10 cellular contexts compared by ENCODE assay signal in the genomic region with DNA sequence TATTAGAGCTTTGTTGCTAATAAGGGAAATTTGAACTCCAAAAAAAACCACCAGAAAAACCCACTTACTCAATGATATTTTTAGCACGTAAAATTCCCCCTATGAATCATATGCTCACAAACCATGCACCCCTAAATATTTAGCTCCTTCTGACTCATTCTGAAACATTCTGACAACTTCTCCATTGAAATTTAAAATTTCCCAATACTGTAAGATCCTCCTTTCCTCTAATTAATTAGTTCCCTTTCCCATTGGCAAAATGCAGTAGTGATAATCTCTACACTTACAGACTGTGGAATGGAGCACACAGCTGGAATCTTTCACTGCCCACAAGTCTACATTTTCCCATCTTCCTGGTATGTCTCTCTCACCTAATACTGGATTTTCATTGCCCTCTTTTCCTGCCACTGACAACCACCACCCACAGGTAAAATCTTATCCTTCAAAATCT.
DNase-seq lines count a peak whose midpoint lies in the region; ATAC-seq and TF ChIP-seq lines count a peak whose summit lies in the region.
"Had no signal": no experiment of that assay in that cellular context is flagged by ENCODE, and none has a peak within 500 bp of the region (broad histone marks: within the 10 kb centered on the region; RNA-seq: fewer than 3 reads in every experiment).

No MANE protein-coding gene starts in this region.

- H3K4me3 ChIP-seq in CD8-positive, alpha-beta memory T cell (ENCODE audit: low read length), result no peak overlapping the region
- no peak overlapping the region for H3K4me3 ChIP-seq in A673 (ENCODE audit: low read depth, low read length, poor library complexity, severe bottlenecking)

- H3K36me3 Mint-ChIP-seq in CD8-positive, alpha-beta memory T cell, result no peaks in the 10 kb centered on the region

- H3K27me3 ChIP-seq in CD8-positive, alpha-beta memory T cell (ENCODE audit: insufficient read depth, low read length, poor library complexity, severe bottlenecking), result no peaks in the 10 kb centered on the region
- no peaks in the 10 kb centered on the region for H3K27me3 ChIP-seq in A673 (replicated peaks; ENCODE audit: insufficient read depth, low read depth, low read length, poor library complexity)

- no peaks in the 10 kb centered on the region for H3K9me3 ChIP-seq in CD8-positive, alpha-beta memory T cell (ENCODE audit: low read length)
- H3K9me3 ChIP-seq in A673 (ENCODE audit: low read depth, low read length, poor library complexity, severe bottlenecking), result no peaks in the 10 kb centered on the region

- ATAC-seq in GM21619 (IDR thresholded peaks at IDR 0.05; ENCODE audit: unreplicated experiment) (peak; percentile 55), HG03558 (IDR thresholded peaks at IDR 0.05; ENCODE audit: extremely low read depth, unreplicated experiment) (peak; percentile 37)

- TF ChIP-seq CTCF in A673 (conservative IDR thresholded peaks at IDR 0.05; ENCODE audit: low read depth, low read length), result no peak

- peaks cover 24% of the 10 kb centered on the region for H3K4me1 ChIP-seq in CD8-positive, alpha-beta memory T cell (ENCODE audit: insufficient read depth, low read length)
- H3K4me1 ChIP-seq in A673 (ENCODE audit: insufficient read depth, low read length, poor library complexity, severe bottlenecking), result no peaks in the 10 kb centered on the region

- no peak overlapping the region for H3K27ac ChIP-seq in CD8-positive, alpha-beta memory T cell (ENCODE audit: low read depth, low read length)
- H3K27ac ChIP-seq in A673 (ENCODE audit: low read depth, low read length, poor library complexity, severe bottlenecking), result no peak overlapping the region
- H3K27ac ChIP-seq: 22Rv1 had no signal

- H3K4me1 Mint-ChIP-seq in CD8-positive, alpha-beta memory T cell, result peaks cover 11 to 17% (median 12%) of the 10 kb centered on the region in 3 donors

- DNase-seq in SIG-M5 treated with dmso at 0.1 percent for 504 hours (lab: John Stamatoyannopoulos, UW; ENCODE audit: unreplicated experiment) (peak; percentile 31), SIG-M5 (lab: John Stamatoyannopoulos, UW) (no peak), kidney tubule cell (ENCODE audit: low spot score) (peak; percentile 59), T-helper 9 cell (no peak), A673 (ENCODE audit: low spot score) (no peak)
- DNase-seq in CD8-positive, alpha-beta memory T cell, result no peak
- DNase-seq: substantia nigra had no signal

- POLR2A ChIA-PET in CD8-positive, alpha-beta memory T cell (lab: Charles Lee), result no interaction called here
- POLR2A ChIA-PET in A673 (lab: Charles Lee; ENCODE audit: low non-redundant PET), result interaction anchor here (0.6 kb wide), 1 partner anchor 650 kb away, joined by 4 read pairs; no protein-coding TSS in a partner anchor

- intact Hi-C loops in A673 (cut with micrococcal nuclease; ENCODE audit: unreplicated experiment), result no loop called here

- no peak overlapping the region for H3K4me3 Mint-ChIP-seq in CD8-positive, alpha-beta memory T cell

- no TSS peak for BruUV-seq in A673 (replicated peaks; lab: Mats Ljungman, UMichigan)

- peaks cover 0 to 4% (median 0%) of the 10 kb centered on the region in 5 donors for H3K9me3 Mint-ChIP-seq in CD8-positive, alpha-beta memory T cell

- CTCF ChIA-PET in CD8-positive, alpha-beta memory T cell (lab: Charles Lee), result no interaction called here
- CTCF ChIA-PET in A673 (lab: Charles Lee), result no interaction called here

- no peak overlapping the region for H3K27ac Mint-ChIP-seq in CD8-positive, alpha-beta memory T cell

- no peaks in the 10 kb centered on the region for H3K27me3 Mint-ChIP-seq in CD8-positive, alpha-beta memory T cell

- H3K36me3 ChIP-seq in CD8-positive, alpha-beta memory T cell (ENCODE audit: insufficient read depth, low read length), result no peaks in the 10 kb centered on the region
- no peaks in the 10 kb centered on the region for H3K36me3 ChIP-seq in A673 (ENCODE audit: insufficient read depth, low read length, poor library complexity, severe bottlenecking)

Comparison
In these comparisons a context has a peak if more than half of its experiments do, and no peak if none do; other contexts are left out.
1. DNase-seq: peak in SIG-M5 treated with dmso at 0.1 percent for 504 hours (single experiment) and kidney tubule cell (single experiment); none in SIG-M5 (single experiment), T-helper 9 cell (single experiment), CD8-positive, alpha-beta memory T cell (0 of 5) and A673 (single experiment).